Comparison of ENCODE assay signal across 8 cellular contexts in genomic region chr7:74890158-74891123, GRCh38. TPM values are rescaled to one million over a fixed set of nuclear protein-coding genes. Genes with fewer than 3 reads are reported as not detected.
DNase-seq lines count a peak whose midpoint lies in the region; ATAC-seq and TF ChIP-seq lines count a peak whose summit lies in the region.
"Not testable (repeated sequence)": the region's sequence is repeated elsewhere in the genome, so short reads cannot be mapped to it uniquely, and the experiment has no call there.

No MANE protein-coding gene starts in this region.

- ATAC-seq in HG02623 (IDR thresholded peaks at IDR 0.05; ENCODE audit: unreplicated experiment) (peak; percentile 60), gastroesophageal sphincter (peak; percentile 91)

- peak; percentile 35 to 52 for TF ChIP-seq POLR2A in gastroesophageal sphincter (IDR thresholded peaks at IDR 0.05)

- not testable (repeated sequence) for H3K4me1 ChIP-seq in gastroesophageal sphincter; neutrophil (ENCODE audit: control insufficient read depth in 1 of 2, insufficient read depth in 1 of 2, low read depth in 1 of 2, low read length in 1 of 2)

- H3K36me3 ChIP-seq in gastroesophageal sphincter, neutrophil: not testable (repeated sequence)

- not testable (repeated sequence) for H3K27me3 ChIP-seq in gastroesophageal sphincter, neutrophil

- TF ChIP-seq EP300 in gastroesophageal sphincter (IDR thresholded peaks at IDR 0.05): not testable (repeated sequence)

- DNase-seq in EL (peak; percentile 83), NCI-H1417 treated with DMSO at 0.1 percent for 48 hours (lab: John Stamatoyannopoulos, UW) (peak; percentile 34), SKM-1 treated with dmso at 0.1 percent for 144 hours (lab: John Stamatoyannopoulos, UW; ENCODE audit: unreplicated experiment) (peak; percentile 48)
- DNase-seq in activated naive CD4-positive, alpha-beta T cell treated with anti-CD3 and anti-CD28 coated beads, Interleukin-2, amount 50 U/mL, for 16 hours: peak; percentile 78
- peak; percentile 59 to 89 (median 78) for DNase-seq in stimulated activated naive CD4-positive, alpha-beta T cell (lab: John Stamatoyannopoulos, UW)

- H3K9me3 ChIP-seq in gastroesophageal sphincter, neutrophil: not testable (repeated sequence)

- H3K4me3 ChIP-seq in gastroesophageal sphincter (peak overlapping the region; percentile 59 to 98), neutrophil (ENCODE audit: low read depth in 1 of 2, low read length in 1 of 2) (peak overlapping the region; percentile 62 to 65)

- H3K27ac ChIP-seq in gastroesophageal sphincter (peak overlapping the region; percentile 87 to 97 (median 88)), neutrophil (peak overlapping the region; percentile 62)

- 0% methylated on average over 1 of the region's 84 CpGs; no CpG with 5 or more reads in 1 of the 2 donors for WGBS in gastroesophageal sphincter (ENCODE audit: low coverage in 1 of 2), 2 donors

- peak in 1 of 4 experiments; percentile 27 for TF ChIP-seq CTCF in gastroesophageal sphincter (IDR thresholded peaks at IDR 0.05)
- TF ChIP-seq CTCF in neutrophil (IDR thresholded peaks at IDR 0.05): not testable (repeated sequence)

RNA-seq across cellular contexts. Expression of gene GTF2IRD2, which starts 39.0 kb away (rescaled TPM):
- 10 to 100 TPM in 3 of 4 donors, 1 to 10 TPM in 1; 7.9 to 45.6 (median 31.9) TPM for total RNA-seq in gastroesophageal sphincter

Comparison
In these comparisons a context has a peak if more than half of its experiments do, and no peak if none do; other contexts are left out.
1. Peak in every context shown above with its lines: DNase-seq, ATAC-seq, H3K4me3 ChIP-seq and H3K27ac ChIP-seq.